In genomic region chr14:99760817-99761216, GRCh38 we compare ENCODE assay signal across 1 cellular context.
TF ChIP-seq lines count a peak whose summit lies in the region.

No MANE protein-coding gene starts in this region.

TF ChIP-seq in endothelial cell of umbilical vein, 7 proteins besides CTCF, POLR2A, EP300 and RAD21 (continued from another document):
- TF ChIP-seq MAX (IDR thresholded peaks at IDR 0.05; ENCODE audit: insufficient read depth, insufficient read length) (no peak), MYC (IDR thresholded peaks at IDR 0.05; ENCODE audit: low read depth, low read length) (no peak), FOS (IDR thresholded peaks at IDR 0.05; ENCODE audit: borderline replicate concordance, insufficient read depth, low read length) (no peak), JUN (IDR thresholded peaks at IDR 0.05; ENCODE audit: borderline replicate concordance, insufficient read depth, insufficient read length, low read depth) (no peak), GATA2 (IDR thresholded peaks at IDR 0.05; ENCODE audit: insufficient read depth, insufficient read length, low read depth, low read length) (no peak)
TF ChIP-seq in endothelial cell of umbilical vein: peak in this region for 0.
